16 cellular contexts compared by ENCODE assay signal in the genomic region with DNA sequence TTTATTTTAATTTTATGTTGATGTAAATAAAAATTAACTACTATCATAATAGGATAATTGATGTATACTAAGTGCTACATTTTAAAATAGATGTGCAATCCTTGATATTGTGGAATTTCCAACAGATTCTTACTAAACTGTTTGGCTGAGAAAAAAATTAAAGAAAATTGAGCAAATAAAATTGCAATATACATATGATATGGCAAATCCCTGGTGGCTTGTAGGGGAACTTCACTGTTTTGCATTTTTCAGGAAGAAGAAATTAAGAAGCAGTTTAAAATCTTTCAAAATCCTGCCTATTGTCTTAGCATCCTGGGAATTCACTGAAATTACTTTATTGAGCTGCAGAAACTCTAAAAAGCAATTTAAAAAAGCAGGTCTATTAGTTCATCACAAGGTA.
DNase-seq lines count a peak whose midpoint lies in the region; ATAC-seq, FAIRE-seq and TF ChIP-seq lines count a peak whose summit lies in the region.
"Had no signal": no experiment of that assay in that cellular context is flagged by ENCODE, and none has a peak within 500 bp of the region (broad histone marks: within the 10 kb centered on the region; RNA-seq: fewer than 3 reads in every experiment).

No MANE protein-coding gene starts in this region.

- H3K36me3 ChIP-seq in BE2C (no peaks in the 10 kb centered on the region), PC-3 (ENCODE audit: low read depth, low read length) (no peaks in the 10 kb centered on the region), heart right ventricle (no peaks in the 10 kb centered on the region)

- H3K4me1 ChIP-seq in BE2C (no peaks in the 10 kb centered on the region), PC-3 (ENCODE audit: insufficient read depth, low read length) (no peaks in the 10 kb centered on the region), heart right ventricle (no peaks in the 10 kb centered on the region)

- no TSS peak for BruUV-seq in PC-3 (replicated peaks; lab: Mats Ljungman, UMichigan)

- peaks cover 2% of the 10 kb centered on the region for H3K27me3 Mint-ChIP-seq in endothelial cell (ENCODE audit: unreplicated experiment)
- H3K27me3 Mint-ChIP-seq in neural crest cell (ENCODE audit: low read depth) = no peaks in the 10 kb centered on the region

- intact Hi-C loops in PC-3 (cut with micrococcal nuclease) = no loop called here
- intact Hi-C loops in heart right ventricle (cut with DNase I) = no loop called here

- no peak for DNase-seq in BE2C
- DNase-seq in PC-3 = no peak
- DNase-seq in endothelial cell (ENCODE audit: low spot score) = no peak
- no peak for DNase-seq in neural crest cell (ENCODE audit: low read depth, low spot score)
- no peak for DNase-seq in KBM-7
- no peak for DNase-seq in frontal cortex (ENCODE audit: low spot score in 2 of 2)
- DNase-seq in heart right ventricle = no peak
- DNase-seq: DMS 273 treated with DMSO at 0.1 percent for 48 hours, H7, IMR-90, NCI-H187, NCI-H69, RPMI8226, SIG-M5 had no signal

- H3K27me3 ChIP-seq in BE2C = no peaks in the 10 kb centered on the region
- H3K27me3 ChIP-seq in PC-3 (ENCODE audit: low read length) = no peaks in the 10 kb centered on the region
- no peaks in the 10 kb centered on the region for H3K27me3 ChIP-seq in heart right ventricle

- CTCF ChIA-PET in PC-3 (lab: Charles Lee) = no interaction called here

- in situ Hi-C loops in KBM-7 (cut with MboI; ENCODE audit: low pct_unique_long_range_greater_than_20kb, low sequenced_read_pairs) = no loop called here

- no peak overlapping the region for H3K9ac ChIP-seq in PC-3 (ENCODE audit: low read length)

- H3K27ac Mint-ChIP-seq in endothelial cell (ENCODE audit: unreplicated experiment) = no peak overlapping the region
- no peak overlapping the region for H3K27ac Mint-ChIP-seq in neural crest cell (ENCODE audit: unreplicated experiment)

- H3K36me3 Mint-ChIP-seq in endothelial cell (ENCODE audit: low read depth, unreplicated experiment) = no peaks in the 10 kb centered on the region
- H3K36me3 Mint-ChIP-seq in neural crest cell (ENCODE audit: low read depth) = no peaks in the 10 kb centered on the region

- peak; percentile 23; the same call in 1 of the 2 replicates for TF ChIP-seq CTCF in BE2C (IDR thresholded peaks at IDR 0.05; ENCODE audit: low read depth, low read length)
- TF ChIP-seq CTCF in PC-3 (conservative IDR thresholded peaks at IDR 0.05; ENCODE audit: low read depth, low read length) = peak; percentile 18; the same call in 1 of the 2 replicates
- TF ChIP-seq CTCF in endothelial cell (IDR thresholded peaks at IDR 0.05; ENCODE audit: unreplicated experiment) = peak; percentile 68
- peak; percentile 47 for TF ChIP-seq CTCF in neural crest cell (conservative IDR thresholded peaks at IDR 0.05)
- TF ChIP-seq CTCF in heart right ventricle (IDR thresholded peaks at IDR 0.05) = no peak

- H3K4me2 ChIP-seq in PC-3 (ENCODE audit: low read length) = no peak overlapping the region

- no peaks in the 10 kb centered on the region for H3F3A ChIP-seq in PC-3 (ENCODE audit: low read length, unreplicated experiment)

- H3K27ac ChIP-seq in PC-3 (ENCODE audit: low read length) (no peak overlapping the region), heart right ventricle (no peak overlapping the region)
- H3K27ac ChIP-seq: C4-2B had no signal

- H4K20me1 ChIP-seq in PC-3 (ENCODE audit: low read length) = no peaks in the 10 kb centered on the region

- H3K4me1 Mint-ChIP-seq in endothelial cell (ENCODE audit: unreplicated experiment) (peaks cover 7% of the 10 kb centered on the region), neural crest cell (no peaks in the 10 kb centered on the region)

- POLR2A ChIA-PET in PC-3 (lab: Charles Lee; ENCODE audit: unreplicated experiment) = no interaction called here

- no peak overlapping the region for H3K4me3 Mint-ChIP-seq in endothelial cell (ENCODE audit: unreplicated experiment)
- H3K4me3 Mint-ChIP-seq in neural crest cell = no peak overlapping the region

- H3K9me3 Mint-ChIP-seq in endothelial cell (ENCODE audit: unreplicated experiment) = no peaks in the 10 kb centered on the region
- H3K9me3 Mint-ChIP-seq in neural crest cell = no peaks in the 10 kb centered on the region

- no peak for ATAC-seq in PC-3
- no peak for ATAC-seq in GM21381 (IDR thresholded peaks at IDR 0.05; ENCODE audit: unreplicated experiment)
- no peak for ATAC-seq in heart right ventricle

- H3K9me3 ChIP-seq in BE2C (no peaks in the 10 kb centered on the region), PC-3 (ENCODE audit: low read length) (no peaks in the 10 kb centered on the region), heart right ventricle (no peaks in the 10 kb centered on the region)

- H3K4me3 ChIP-seq in BE2C (ENCODE audit: low read depth, low read length) (no peak overlapping the region), PC-3 (ENCODE audit: low read length) (no peak overlapping the region), heart right ventricle (no peak overlapping the region)

- H2AFZ ChIP-seq in PC-3 (ENCODE audit: low read length) = no peak overlapping the region

- no peak for FAIRE-seq in frontal cortex (lab: Jason Lieb, UNC)

- no peaks in the 10 kb centered on the region for H3K9me2 ChIP-seq in PC-3 (replicated peaks; ENCODE audit: low read length)

- H3K79me2 ChIP-seq in PC-3 (ENCODE audit: low read length) = no peaks in the 10 kb centered on the region

Comparison
In these comparisons a context has a peak if more than half of its experiments do, and no peak if none do; other contexts are left out.
1. CTCF ChIP-seq: peak in BE2C (single experiment), PC-3 (single experiment), endothelial cell (single experiment) and neural crest cell (single experiment); none in heart right ventricle (0 of 9).